8 cellular contexts compared by ENCODE assay signal in genomic region chr7:44606341-44607140, GRCh38.
DNase-seq lines count a peak whose midpoint lies in the region; ATAC-seq lines count a peak whose summit lies in the region.

TSS of gene OGDH (plus strand) at chr7:44606627. CDS start at chr7:44624344, 17,717 bp downstream.

- DNase-seq in AG08396 (ENCODE audit: low spot score), result peak; percentile 100
- DNase-seq in NCI-H345 treated with DMSO at 0.1 percent for 48 hours (lab: John Stamatoyannopoulos, UW; ENCODE audit: unreplicated experiment), result peak; percentile 97
- DNase-seq in activated CD4-positive, CD25-positive, alpha-beta regulatory T cell (lab: John Stamatoyannopoulos, UW), result peak; percentile 97 to 99 (median 98)
- DNase-seq in central memory CD4-positive, alpha-beta T cell, result peak; percentile 99
- peak; percentile 98 for DNase-seq in inferior parietal cortex (ENCODE audit: extremely low spot score)
- peak; percentile 97 to 99 for DNase-seq in stimulated activated CD4-positive, alpha-beta T cell treated with anti-CD3 and anti-CD28 coated beads, Interleukin-12 subunit alpha, Interleukin-12 subunit beta, amount 100 ng/mL, for 24 hours (ENCODE audit: low read depth in 2 of 2)

- ATAC-seq in GM19023 (IDR thresholded peaks at IDR 0.05; ENCODE audit: unreplicated experiment), result peak; percentile 96
- peak; percentile 95 for ATAC-seq in HG03280 (IDR thresholded peaks at IDR 0.05; ENCODE audit: unreplicated experiment)

Comparison
In these comparisons a context has a peak if more than half of its experiments do, and no peak if none do; other contexts are left out.
1. Peak in every context shown above with its lines: DNase-seq and ATAC-seq.